ENCODE assay signal across 19 cellular contexts in genomic region chr2:188096910-188097309, GRCh38.
DNase-seq lines count a peak whose midpoint lies in the region; ATAC-seq, FAIRE-seq and TF ChIP-seq lines count a peak whose summit lies in the region.
"Had no signal": no experiment of that assay in that cellular context is flagged by ENCODE, and none has a peak within 500 bp of the region (broad histone marks: within the 10 kb centered on the region; RNA-seq: fewer than 3 reads in every experiment).

No MANE protein-coding gene starts in this region.

- CTCF ChIA-PET in HCT116 (lab: Charles Lee) (no interaction called here), endothelial cell of umbilical vein (lab: Charles Lee) (no interaction called here)
- CTCF ChIA-PET in CD8-positive, alpha-beta T cell (lab: Charles Lee): no interaction called here

- BruUV-seq in HCT116 (replicated peaks; lab: Mats Ljungman, UMichigan) (no TSS peak), endothelial cell of umbilical vein (replicated peaks; lab: Mats Ljungman, UMichigan) (no TSS peak)

- H3K27me3 Mint-ChIP-seq in stimulated activated memory B cell treated with anti-CD40 and anti-IgM and Interleukin-4, amounts not matched to agents 10 μg/mL and 1 μg/mL and 100 μg/mL, for 72 hours: no peaks in the 10 kb centered on the region
- H3K27me3 Mint-ChIP-seq in CD8-positive, alpha-beta T cell (ENCODE audit: low read depth): no peaks in the 10 kb centered on the region
- H3K27me3 Mint-ChIP-seq: CD4-positive, alpha-beta memory T cell had no signal

- POLR2A ChIA-PET in HCT116 (lab: Charles Lee) (no interaction called here), endothelial cell of umbilical vein (lab: Charles Lee) (no interaction called here)
- POLR2A ChIA-PET in CD8-positive, alpha-beta T cell (lab: Charles Lee): no interaction called here

- no peak overlapping the region for H3K27ac ChIP-seq in HCT116 (ENCODE audit: low read depth, low read length)
- no peak overlapping the region for H3K27ac ChIP-seq in endothelial cell of umbilical vein (ENCODE audit: insufficient read depth, low read depth, low read length)
- no peak overlapping the region for H3K27ac ChIP-seq in CD8-positive, alpha-beta T cell (ENCODE audit: low read depth, low read length)
- H3K27ac ChIP-seq: A549, C4-2B had no signal

- no peaks in the 10 kb centered on the region for H4K20me1 ChIP-seq in HCT116 (ENCODE audit: insufficient read depth)
- H4K20me1 ChIP-seq in Loucy (ENCODE audit: insufficient read depth, low read length, poor library complexity, severe bottlenecking): no peaks in the 10 kb centered on the region
- no peaks in the 10 kb centered on the region for H4K20me1 ChIP-seq in endothelial cell of umbilical vein (replicated peaks; ENCODE audit: control insufficient read depth, extremely low read depth, insufficient read depth, low read length)

- H3K27me3 ChIP-seq in HCT116 (ENCODE audit: insufficient read depth, low read length) (no peaks in the 10 kb centered on the region), Loucy (ENCODE audit: insufficient read depth, low read length, poor library complexity, severe bottlenecking) (no peaks in the 10 kb centered on the region), endothelial cell of umbilical vein (ENCODE audit: control insufficient read depth in 2 of 2, insufficient read depth in 2 of 2, low read length in 2 of 2) (no peaks in the 10 kb centered on the region)
- H3K27me3 ChIP-seq in CD8-positive, alpha-beta T cell (ENCODE audit: insufficient read depth, low read length): no peaks in the 10 kb centered on the region
- H3K27me3 ChIP-seq: BE2C had no signal

- no peak overlapping the region for H3K4me2 ChIP-seq in HCT116 (ENCODE audit: low read length)
- no peak overlapping the region for H3K4me2 ChIP-seq in Loucy (ENCODE audit: low read depth, low read length, poor library complexity, severe bottlenecking)
- H3K4me2 ChIP-seq in endothelial cell of umbilical vein (ENCODE audit: insufficient read depth, low read length): no peak overlapping the region
- H3K4me2 ChIP-seq: A549 had no signal

- ATAC-seq in HCT116: no peak
- peak; percentile 55 for ATAC-seq in stimulated activated memory B cell treated with anti-CD40 and anti-IgM and Interleukin-4, amounts not matched to agents 10 μg/mL and 1 μg/mL and 100 μg/mL, for 72 hours
- no peak for ATAC-seq in HG02798 (IDR thresholded peaks at IDR 0.05; ENCODE audit: poor library complexity, unreplicated experiment)
- no peak for ATAC-seq in SK-N-SH treated with all-trans-retinoic acid at 6 μM for 48 hours
- no peak for ATAC-seq in CD8-positive, alpha-beta T cell
- ATAC-seq: A549 had no signal

- RAD21 ChIA-PET in HCT116 (lab: Charles Lee; ENCODE audit: low non-redundant PET in 1 of 2, low total read pairs in 2 of 2, uncharacterized antibody in 2 of 2, unreplicated experiment in 2 of 2): no interaction called here

- no peaks in the 10 kb centered on the region for H3F3A ChIP-seq in Loucy (ENCODE audit: low read depth)

- H3K9me2 ChIP-seq in HCT116 (ENCODE audit: insufficient read depth) (no peaks in the 10 kb centered on the region), Loucy (replicated peaks; ENCODE audit: low read depth, low read length) (no peaks in the 10 kb centered on the region)

- peak overlapping the region; percentile 10 for H2AFZ ChIP-seq in HCT116 (ENCODE audit: low read depth, low read length, poor library complexity, severe bottlenecking)
- H2AFZ ChIP-seq in Loucy (ENCODE audit: low read length): peak overlapping the region; percentile 65; the same call in 1 of the 2 replicates
- H2AFZ ChIP-seq in endothelial cell of umbilical vein (ENCODE audit: low read depth, low read length): peak overlapping the region; percentile 48

- H3K36me3 Mint-ChIP-seq in stimulated activated memory B cell treated with anti-CD40 and anti-IgM and Interleukin-4, amounts not matched to agents 10 μg/mL and 1 μg/mL and 100 μg/mL, for 72 hours: no peaks in the 10 kb centered on the region
- H3K36me3 Mint-ChIP-seq in CD8-positive, alpha-beta T cell: no peaks in the 10 kb centered on the region
- H3K36me3 Mint-ChIP-seq: CD4-positive, alpha-beta memory T cell had no signal

- TF ChIP-seq CTCF in HCT116 (IDR thresholded peaks at IDR 0.05 in 2 of 3, conservative IDR thresholded peaks at IDR 0.05 in 1 of 3; ENCODE audit: borderline replicate concordance in 1 of 3, insufficient read depth in 1 of 3, low read depth in 2 of 3, low read length in 2 of 3) (no peak), Loucy (conservative IDR thresholded peaks at IDR 0.05; ENCODE audit: low read length) (no peak), endothelial cell of umbilical vein (IDR thresholded peaks at IDR 0.05; ENCODE audit: extremely low read depth in 1 of 2, insufficient read depth in 1 of 2, low read depth in 1 of 2, low read length in 2 of 2) (no peak)
- TF ChIP-seq CTCF in CD8-positive, alpha-beta T cell (IDR thresholded peaks at IDR 0.05): no peak

- H3K9me3 ChIP-seq in HCT116 (ENCODE audit: control insufficient read depth in 1 of 2, insufficient read depth in 1 of 2, low read depth in 1 of 2, low read length in 2 of 2): no peaks in the 10 kb centered on the region
- no peaks in the 10 kb centered on the region for H3K9me3 ChIP-seq in Loucy (ENCODE audit: insufficient read depth, low read depth, low read length)
- no peaks in the 10 kb centered on the region for H3K9me3 ChIP-seq in endothelial cell of umbilical vein (replicated peaks; ENCODE audit: control insufficient read depth, insufficient read depth, low read length)
- H3K9me3 ChIP-seq in CD8-positive, alpha-beta T cell (ENCODE audit: low read length): no peaks in the 10 kb centered on the region
- H3K9me3 ChIP-seq: A549, BE2C had no signal

- no peaks in the 10 kb centered on the region for H3K9me1 ChIP-seq in endothelial cell of umbilical vein (replicated peaks; ENCODE audit: control insufficient read depth, extremely low read depth, insufficient read depth, low read length)

- H3K4me1 ChIP-seq in HCT116 (ENCODE audit: control insufficient read depth in 1 of 2, insufficient read depth in 2 of 2, low read length in 2 of 2): no peaks in the 10 kb centered on the region
- H3K4me1 ChIP-seq in Loucy (ENCODE audit: insufficient read depth, low read length, poor library complexity, severe bottlenecking): no peaks in the 10 kb centered on the region
- peaks cover under 1% of the 10 kb centered on the region for H3K4me1 ChIP-seq in endothelial cell of umbilical vein (ENCODE audit: control insufficient read depth, extremely low read depth, insufficient read depth, low read length)
- no peaks in the 10 kb centered on the region for H3K4me1 ChIP-seq in CD8-positive, alpha-beta T cell (ENCODE audit: insufficient read depth, low read length)
- H3K4me1 ChIP-seq: A549, BE2C had no signal

- H3K27ac Mint-ChIP-seq in stimulated activated memory B cell treated with anti-CD40 and anti-IgM and Interleukin-4, amounts not matched to agents 10 μg/mL and 1 μg/mL and 100 μg/mL, for 72 hours: no peak overlapping the region
- H3K27ac Mint-ChIP-seq in CD8-positive, alpha-beta T cell: no peak overlapping the region
- H3K27ac Mint-ChIP-seq: CD4-positive, alpha-beta memory T cell had no signal

- TF ChIP-seq RAD21 in HCT116 (IDR thresholded peaks at IDR 0.05; ENCODE audit: low read depth): no peak

- H3K36me3 ChIP-seq in HCT116 (ENCODE audit: control insufficient read depth in 1 of 2, insufficient read depth in 2 of 2, low read length in 2 of 2) (no peaks in the 10 kb centered on the region), Loucy (ENCODE audit: insufficient read depth, low read length) (no peaks in the 10 kb centered on the region), endothelial cell of umbilical vein (ENCODE audit: control insufficient read depth in 2 of 2, extremely low read depth in 1 of 2, insufficient read depth in 2 of 2, low read length in 2 of 2) (no peaks in the 10 kb centered on the region)
- no peaks in the 10 kb centered on the region for H3K36me3 ChIP-seq in CD8-positive, alpha-beta T cell (ENCODE audit: insufficient read depth, low read length)
- H3K36me3 ChIP-seq: BE2C had no signal

- DNase-seq in HCT116 (ENCODE audit: low read depth, low spot score): no peak
- DNase-seq in endothelial cell of umbilical vein (ENCODE audit: low read depth, low spot score): no peak
- no peak for DNase-seq in CD8-positive, alpha-beta T cell
- DNase-seq: BE2C; CD4-positive, alpha-beta memory T cell; COR-L47; DMS153; DMS79 treated with DMSO at 0.1 percent for 48 hours; EL; KBM-7 had no signal

- TF ChIP-seq POLR2A in HCT116 (IDR thresholded peaks at IDR 0.05; ENCODE audit: borderline replicate concordance, extremely low read depth, insufficient read depth, insufficient read length) (no peak), endothelial cell of umbilical vein (IDR thresholded peaks at IDR 0.05; ENCODE audit: low read depth, low read length) (no peak)

- H3K4me3 ChIP-seq in HCT116 (replicated peaks in 1 of 2; ENCODE audit: low read depth in 1 of 2, low read length in 2 of 2) (no peak overlapping the region), Loucy (ENCODE audit: low read length, poor library complexity, severe bottlenecking) (no peak overlapping the region), endothelial cell of umbilical vein (replicated peaks in 1 of 3; ENCODE audit: insufficient read depth in 1 of 3, low read depth in 1 of 3, low read length in 3 of 3) (no peak overlapping the region)
- no peak overlapping the region for H3K4me3 ChIP-seq in CD8-positive, alpha-beta T cell (ENCODE audit: low read depth, low read length)
- H3K4me3 ChIP-seq: A549 had no signal

- intact Hi-C loops in HCT116 (cut with micrococcal nuclease): no loop called here
- intact Hi-C loops in endothelial cell of umbilical vein (cut with micrococcal nuclease): no loop called here
- intact Hi-C loops in CD8-positive, alpha-beta T cell (cut with DNase I, micrococcal nuclease): no loop called here

- FAIRE-seq in endothelial cell of umbilical vein (lab: Jason Lieb, UNC): no peak
- FAIRE-seq: A549, D721Med, GM12891, H54 had no signal

- H3K79me2 ChIP-seq in HCT116 (ENCODE audit: insufficient read depth, low read length) (no peaks in the 10 kb centered on the region), Loucy (ENCODE audit: insufficient read depth, low read length) (no peaks in the 10 kb centered on the region), endothelial cell of umbilical vein (ENCODE audit: control insufficient read depth, insufficient read depth, low read length) (no peaks in the 10 kb centered on the region)

- H3K9ac ChIP-seq in HCT116 (ENCODE audit: low read length) (no peak overlapping the region), Loucy (ENCODE audit: low read depth, low read length, poor library complexity, severe bottlenecking) (no peak overlapping the region), endothelial cell of umbilical vein (replicated peaks; ENCODE audit: extremely low read depth, insufficient read depth, low read length) (no peak overlapping the region)

- H3K4me3 Mint-ChIP-seq in stimulated activated memory B cell treated with anti-CD40 and anti-IgM and Interleukin-4, amounts not matched to agents 10 μg/mL and 1 μg/mL and 100 μg/mL, for 72 hours: no peak overlapping the region
- H3K4me3 Mint-ChIP-seq in CD8-positive, alpha-beta T cell: no peak overlapping the region
- H3K4me3 Mint-ChIP-seq: CD4-positive, alpha-beta memory T cell had no signal

- dilution Hi-C loops in endothelial cell of umbilical vein (cut with MboI; ENCODE audit: extremely low pct_ligation_motif_present, low sequenced_read_pairs): no loop called here

- peaks cover 7% of the 10 kb centered on the region for H3K9me3 Mint-ChIP-seq in stimulated activated memory B cell treated with anti-CD40 and anti-IgM and Interleukin-4, amounts not matched to agents 10 μg/mL and 1 μg/mL and 100 μg/mL, for 72 hours
- H3K9me3 Mint-ChIP-seq in CD8-positive, alpha-beta T cell: no peaks in the 10 kb centered on the region

- H3K4me1 Mint-ChIP-seq in stimulated activated memory B cell treated with anti-CD40 and anti-IgM and Interleukin-4, amounts not matched to agents 10 μg/mL and 1 μg/mL and 100 μg/mL, for 72 hours: no peaks in the 10 kb centered on the region
- H3K4me1 Mint-ChIP-seq in CD8-positive, alpha-beta T cell (ENCODE audit: low read depth): no peaks in the 10 kb centered on the region
- H3K4me1 Mint-ChIP-seq: CD4-positive, alpha-beta memory T cell had no signal

Comparison
In these comparisons a context has a peak if more than half of its experiments do, and no peak if none do; other contexts are left out.
1. H2AFZ ChIP-seq: peak in every context shown above with its lines; median percentile 65 in Loucy; 48 in endothelial cell of umbilical vein; 10 in HCT116.